1 cellular context compared by ENCODE assay signal in the genomic region with DNA sequence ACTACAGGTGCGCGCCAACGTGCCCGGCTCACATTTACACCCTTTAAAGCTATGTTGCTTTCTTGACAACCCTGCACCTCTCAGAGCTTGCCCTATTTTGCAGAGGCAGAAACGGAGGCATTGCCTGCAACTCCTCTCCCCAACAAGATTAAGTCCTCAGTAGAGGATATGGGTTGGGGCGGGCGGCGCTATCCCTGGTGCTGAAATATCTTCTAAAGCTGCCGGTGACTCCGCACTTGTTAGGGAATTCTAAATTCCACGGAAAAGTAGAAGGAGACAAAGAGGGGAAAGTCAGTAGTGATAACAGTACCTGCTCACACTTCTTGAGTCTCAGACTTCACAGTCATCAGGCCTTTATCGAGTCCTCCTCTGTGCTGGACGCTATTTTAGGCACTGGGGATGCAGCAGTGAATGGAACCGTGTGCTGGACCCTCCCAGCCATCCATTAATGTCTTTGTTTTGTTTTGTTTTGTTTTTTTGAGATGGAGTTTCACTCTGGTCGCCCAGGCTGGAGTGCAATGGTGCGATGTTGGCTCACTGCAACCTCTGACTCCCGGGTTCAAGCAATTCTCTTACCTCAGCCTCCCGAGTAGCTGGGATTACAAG.
TF ChIP-seq lines count a peak whose summit lies in the region.

No MANE protein-coding gene starts in this region.

TF ChIP-seq in SK-N-SH, 30 proteins besides CTCF, POLR2A, EP300 and RAD21:
- TF ChIP-seq, protein P1, sequence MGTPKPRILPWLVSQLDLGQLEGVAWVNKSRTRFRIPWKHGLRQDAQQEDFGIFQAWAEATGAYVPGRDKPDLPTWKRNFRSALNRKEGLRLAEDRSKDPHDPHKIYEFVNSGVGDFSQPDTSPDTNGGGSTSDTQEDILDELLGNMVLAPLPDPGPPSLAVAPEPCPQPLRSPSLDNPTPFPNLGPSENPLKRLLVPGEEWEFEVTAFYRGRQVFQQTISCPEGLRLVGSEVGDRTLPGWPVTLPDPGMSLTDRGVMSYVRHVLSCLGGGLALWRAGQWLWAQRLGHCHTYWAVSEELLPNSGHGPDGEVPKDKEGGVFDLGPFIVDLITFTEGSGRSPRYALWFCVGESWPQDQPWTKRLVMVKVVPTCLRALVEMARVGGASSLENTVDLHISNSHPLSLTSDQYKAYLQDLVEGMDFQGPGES (IDR thresholded peaks at IDR 0.05; ENCODE audit: low read depth, low read length) = no peak
- TF ChIP-seq, protein P2, sequence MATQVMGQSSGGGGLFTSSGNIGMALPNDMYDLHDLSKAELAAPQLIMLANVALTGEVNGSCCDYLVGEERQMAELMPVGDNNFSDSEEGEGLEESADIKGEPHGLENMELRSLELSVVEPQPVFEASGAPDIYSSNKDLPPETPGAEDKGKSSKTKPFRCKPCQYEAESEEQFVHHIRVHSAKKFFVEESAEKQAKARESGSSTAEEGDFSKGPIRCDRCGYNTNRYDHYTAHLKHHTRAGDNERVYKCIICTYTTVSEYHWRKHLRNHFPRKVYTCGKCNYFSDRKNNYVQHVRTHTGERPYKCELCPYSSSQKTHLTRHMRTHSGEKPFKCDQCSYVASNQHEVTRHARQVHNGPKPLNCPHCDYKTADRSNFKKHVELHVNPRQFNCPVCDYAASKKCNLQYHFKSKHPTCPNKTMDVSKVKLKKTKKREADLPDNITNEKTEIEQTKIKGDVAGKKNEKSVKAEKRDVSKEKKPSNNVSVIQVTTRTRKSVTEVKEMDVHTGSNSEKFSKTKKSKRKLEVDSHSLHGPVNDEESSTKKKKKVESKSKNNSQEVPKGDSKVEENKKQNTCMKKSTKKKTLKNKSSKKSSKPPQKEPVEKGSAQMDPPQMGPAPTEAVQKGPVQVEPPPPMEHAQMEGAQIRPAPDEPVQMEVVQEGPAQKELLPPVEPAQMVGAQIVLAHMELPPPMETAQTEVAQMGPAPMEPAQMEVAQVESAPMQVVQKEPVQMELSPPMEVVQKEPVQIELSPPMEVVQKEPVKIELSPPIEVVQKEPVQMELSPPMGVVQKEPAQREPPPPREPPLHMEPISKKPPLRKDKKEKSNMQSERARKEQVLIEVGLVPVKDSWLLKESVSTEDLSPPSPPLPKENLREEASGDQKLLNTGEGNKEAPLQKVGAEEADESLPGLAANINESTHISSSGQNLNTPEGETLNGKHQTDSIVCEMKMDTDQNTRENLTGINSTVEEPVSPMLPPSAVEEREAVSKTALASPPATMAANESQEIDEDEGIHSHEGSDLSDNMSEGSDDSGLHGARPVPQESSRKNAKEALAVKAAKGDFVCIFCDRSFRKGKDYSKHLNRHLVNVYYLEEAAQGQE (IDR thresholded peaks at IDR 0.05; ENCODE audit: low read depth, low read length) = peak; percentile 98
